ENCODE assay signal across 12 cellular contexts in the genomic region with DNA sequence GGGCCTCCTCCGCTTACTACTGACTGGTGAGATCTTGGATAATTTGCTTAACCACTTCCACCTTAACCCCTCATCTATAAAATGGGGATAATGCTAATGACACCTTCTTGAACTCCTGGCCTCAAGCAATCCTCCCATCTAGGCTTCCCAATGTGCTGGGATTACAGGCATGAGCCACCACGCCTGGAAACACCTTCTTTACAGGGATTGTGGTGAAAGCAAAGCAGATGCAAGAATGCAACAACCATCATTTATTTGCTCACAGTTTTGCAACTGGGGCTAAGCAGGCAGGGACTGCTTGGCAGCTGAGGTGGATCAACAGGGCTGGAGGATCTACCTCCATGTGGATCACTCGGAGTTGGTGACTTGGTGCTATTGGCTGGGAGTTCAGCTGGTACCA.
DNase-seq lines count a peak whose midpoint lies in the region; ATAC-seq, FAIRE-seq and TF ChIP-seq lines count a peak whose summit lies in the region.
"Had no signal": no experiment of that assay in that cellular context is flagged by ENCODE, and none has a peak within 500 bp of the region (broad histone marks: within the 10 kb centered on the region; RNA-seq: fewer than 3 reads in every experiment).

No MANE protein-coding gene starts in this region.

- DNase-seq in heart right ventricle = no peak
- DNase-seq in left ventricle myocardium superior = no peak
- DNase-seq in H1 (ENCODE audit: low read depth in 1 of 2, low spot score in 2 of 2) = no peak
- DNase-seq in neural progenitor cell (ENCODE audit: low spot score) = no peak
- no peak for DNase-seq in upper lobe of left lung
- no peak for DNase-seq in activated T-cell treated with anti-CD3 and anti-CD28 coated beads, Interleukin-2, amount 50 U/mL, for 72 hours
- DNase-seq in Ammon's horn (ENCODE audit: low spot score) = no peak
- DNase-seq in left colon = no peak
- DNase-seq: 8988T; activated naive CD4-positive, alpha-beta T cell treated with anti-CD3 and anti-CD28 coated beads for 36 hours; stimulated activated naive CD8-positive, alpha-beta T cell treated with anti-CD3 and anti-CD28 coated beads, Interleukin-15, Interleukin-2, amounts not matched to agents 100 U/mL and 50 U/mL, for 24 hours had no signal

- WGBS in heart right ventricle, 2 donors = 97% methylated on average over 3 of the region's 3 CpGs
- 100% methylated on average over 3 of the region's 3 CpGs; no CpG with 5 or more reads in 1 of the 2 experiments for WGBS in H1 (ENCODE audit: extremely low coverage in 1 of 2, insufficient coverage in 1 of 2, insufficient read length in 1 of 2, insufficient replicate concordance in 2 of 2, low coverage in 1 of 2, low lambda C conversion rate in 2 of 2, missing lambda C conversion rate in 1 of 2), 2 experiments
- WGBS in upper lobe of left lung, 2 donors = 93 to 100% methylated on average over 2 to 3 of the region's 3 CpGs

- no peaks in the 10 kb centered on the region for H3K23me2 ChIP-seq in H1 (ENCODE audit: low read depth, low read length)

- peak overlapping the region; percentile 63 for H3K27ac Mint-ChIP-seq in neural progenitor cell
- H3K27ac Mint-ChIP-seq in activated T-cell treated with anti-CD3 and anti-CD28 coated beads, Interleukin-2, amount 50 U/mL, for 72 hours = no peak overlapping the region
- H3K27ac Mint-ChIP-seq: activated naive CD4-positive, alpha-beta T cell treated with anti-CD3 and anti-CD28 coated beads for 36 hours had no signal

- H3K27me3 ChIP-seq in heart right ventricle (no peaks in the 10 kb centered on the region), H1 (replicated peaks in 1 of 4; ENCODE audit: control insufficient read depth in 3 of 4, extremely low read depth in 1 of 4, insufficient read depth in 3 of 4, low read length in 3 of 4) (no peaks in the 10 kb centered on the region), neural progenitor cell (no peaks in the 10 kb centered on the region), upper lobe of left lung (no peaks in the 10 kb centered on the region)

- peak overlapping the region; percentile 5; the same call in 1 of the 2 replicates for H3K18ac ChIP-seq in H1 (ENCODE audit: extremely low read depth, low read length)

- H3K4ac ChIP-seq in H1 (replicated peaks; ENCODE audit: insufficient read length, low read depth, low read length) = peak overlapping the region; percentile 50

- no peak overlapping the region for H3K14ac ChIP-seq in H1 (ENCODE audit: insufficient read length)

- H3K79me1 ChIP-seq in H1 (ENCODE audit: low read depth, low read length) = no peaks in the 10 kb centered on the region

- H3K4me1 Mint-ChIP-seq in neural progenitor cell = peaks cover 52% of the 10 kb centered on the region
- no peaks in the 10 kb centered on the region for H3K4me1 Mint-ChIP-seq in activated T-cell treated with anti-CD3 and anti-CD28 coated beads, Interleukin-2, amount 50 U/mL, for 72 hours (ENCODE audit: low read depth)

- no peaks in the 10 kb centered on the region for H3K9me3 Mint-ChIP-seq in neural progenitor cell
- H3K9me3 Mint-ChIP-seq in activated T-cell treated with anti-CD3 and anti-CD28 coated beads, Interleukin-2, amount 50 U/mL, for 72 hours = no peaks in the 10 kb centered on the region
- H3K9me3 Mint-ChIP-seq: activated naive CD4-positive, alpha-beta T cell treated with anti-CD3 and anti-CD28 coated beads for 36 hours had no signal

- ATAC-seq in heart right ventricle = no peak
- no peak for ATAC-seq in left ventricle myocardium superior
- ATAC-seq in upper lobe of left lung (ENCODE audit: low FRiP score in 2 of 2) = no peak
- no peak for ATAC-seq in activated T-cell treated with anti-CD3 and anti-CD28 coated beads, Interleukin-2, amount 50 U/mL, for 72 hours (replicated peaks in 1 of 2)
- ATAC-seq in left colon = no peak
- ATAC-seq: SK-N-SH treated with all-trans-retinoic acid at 6 μM for 48 hours; stimulated activated naive CD8-positive, alpha-beta T cell treated with anti-CD3 and anti-CD28 coated beads, Interleukin-15, Interleukin-2, amounts not matched to agents 100 U/mL and 50 U/mL, for 24 hours had no signal

- no peak overlapping the region; the same call in 1 of the 2 replicates for H2BK12ac ChIP-seq in H1 (ENCODE audit: low read depth, low read length)

- no peak overlapping the region for H4K5ac ChIP-seq in H1 (ENCODE audit: insufficient read length, low read depth, low read length)

- no peaks in the 10 kb centered on the region for H3K36me3 Mint-ChIP-seq in neural progenitor cell
- H3K36me3 Mint-ChIP-seq in activated T-cell treated with anti-CD3 and anti-CD28 coated beads, Interleukin-2, amount 50 U/mL, for 72 hours (ENCODE audit: insufficient read depth in 2 of 2) = no peaks in the 10 kb centered on the region

- H3K27me3 Mint-ChIP-seq in neural progenitor cell (ENCODE audit: insufficient read depth, low read depth) = peaks cover 13% of the 10 kb centered on the region
- peaks cover 17% of the 10 kb centered on the region for H3K27me3 Mint-ChIP-seq in activated T-cell treated with anti-CD3 and anti-CD28 coated beads, Interleukin-2, amount 50 U/mL, for 72 hours (ENCODE audit: low read depth)

- CTCF ChIA-PET in H1 (lab: Charles Lee; ENCODE audit: partially characterized antibody) = interaction anchor here (0.7 to 1.4 kb wide), 5 partner anchors 10 to 267 kb away, joined by 3 to 4 read pairs (median 3); no protein-coding TSS in a partner anchor

- H3K27ac ChIP-seq in heart right ventricle (peak overlapping the region; percentile 9 to 86 (median 71)), H1 (ENCODE audit: low read depth, low read length) (no peak overlapping the region), neural progenitor cell (no peak overlapping the region), upper lobe of left lung (peak overlapping the region; percentile 20 to 82 (median 62))

- H3K79me2 ChIP-seq in H1 (ENCODE audit: control insufficient read depth in 1 of 2, insufficient read depth in 2 of 2, low read length in 2 of 2) (no peaks in the 10 kb centered on the region), neural progenitor cell (ENCODE audit: low read depth) (no peaks in the 10 kb centered on the region)

- H2AFZ ChIP-seq in H1 (ENCODE audit: low read length) (no peak overlapping the region), neural progenitor cell (replicated peaks) (no peak overlapping the region)

- H3K4me2 ChIP-seq in H1 (ENCODE audit: insufficient read depth in 1 of 2, low read depth in 2 of 2, low read length in 2 of 2) = no peak overlapping the region
- no peak overlapping the region for H3K4me2 ChIP-seq in neural progenitor cell

- TF ChIP-seq CTCF in heart right ventricle (IDR thresholded peaks at IDR 0.05) = no peak
- TF ChIP-seq CTCF in H1 (IDR thresholded peaks at IDR 0.05; ENCODE audit: control extremely low read depth in 1 of 3, insufficient read depth in 1 of 3, low read depth in 1 of 3, low read length in 3 of 3) = no peak
- TF ChIP-seq CTCF in neural progenitor cell (IDR thresholded peaks at IDR 0.05) = no peak
- no peak for TF ChIP-seq CTCF in upper lobe of left lung (IDR thresholded peaks at IDR 0.05)

- peak overlapping the region; percentile 66; the same call in 1 of the 2 replicates for H2AK5ac ChIP-seq in H1 (ENCODE audit: low read depth, low read length)

- TF ChIP-seq POLR2A in H1 (IDR thresholded peaks at IDR 0.05; ENCODE audit: control extremely low read depth in 1 of 2, low read depth in 2 of 2, low read length in 2 of 2) (no peak), upper lobe of left lung (IDR thresholded peaks at IDR 0.05) (no peak)

- TF ChIP-seq RAD21 in H1 (IDR thresholded peaks at IDR 0.05 in 1 of 2, conservative IDR thresholded peaks at IDR 0.05 in 1 of 2; ENCODE audit: low read depth in 2 of 2, low read length in 2 of 2) = no peak

- peak overlapping the region; percentile 6; the same call in 1 of the 2 replicates for H2BK5ac ChIP-seq in H1 (ENCODE audit: low read depth, low read length)

- H4K91ac ChIP-seq in H1 (replicated peaks; ENCODE audit: insufficient read length, low read length) = peak overlapping the region; percentile 58

- H3K9me3 ChIP-seq in heart right ventricle = no peaks in the 10 kb centered on the region
- H3K9me3 ChIP-seq in H1 (ENCODE audit: insufficient read depth in 2 of 2, low read depth in 1 of 2, low read length in 1 of 2) = no peaks in the 10 kb centered on the region
- H3K9me3 ChIP-seq in neural progenitor cell (ENCODE audit: low read depth) = no peaks in the 10 kb centered on the region
- no peaks in the 10 kb centered on the region for H3K9me3 ChIP-seq in upper lobe of left lung

- peak overlapping the region; percentile 26 for H2BK120ac ChIP-seq in H1 (replicated peaks; ENCODE audit: low read depth, low read length)

- no peak overlapping the region; a peak in 1 of 7 replicates for H3K9ac ChIP-seq in H1 (replicated peaks in 1 of 4; ENCODE audit: extremely low read depth in 1 of 4, low read depth in 3 of 4, low read length in 3 of 4)
- no peak overlapping the region for H3K9ac ChIP-seq in neural progenitor cell

- intact Hi-C loops in heart right ventricle (cut with DNase I) (loop anchor here in 6 of 10 donors (5.0 to 10.0 kb wide), 7 partner anchors 66 to 206 kb away; a partner anchor contains a TSS), left ventricle myocardium superior (cut with micrococcal nuclease) (loop anchor here (5.0 kb wide), 1 partner anchor 269 kb away; no protein-coding TSS in a partner anchor), left colon (cut with DNase I, micrococcal nuclease) (no loop called here)

- no peak overlapping the region for H3K4me3 Mint-ChIP-seq in neural progenitor cell
- no peak overlapping the region for H3K4me3 Mint-ChIP-seq in activated T-cell treated with anti-CD3 and anti-CD28 coated beads, Interleukin-2, amount 50 U/mL, for 72 hours
- H3K4me3 Mint-ChIP-seq: activated naive CD4-positive, alpha-beta T cell treated with anti-CD3 and anti-CD28 coated beads for 36 hours had no signal

- H3K4me1 ChIP-seq in heart right ventricle (peaks cover 5 to 54% (median 37%) of the 10 kb centered on the region in 9 donors), H1 (replicated peaks in 1 of 4; ENCODE audit: control insufficient read depth in 3 of 4, insufficient read depth in 4 of 4, low read length in 3 of 4) (peaks cover 4 to 17% (median 12%) of the 10 kb centered on the region in 4 experiments), neural progenitor cell (peaks cover 35% of the 10 kb centered on the region), upper lobe of left lung (peaks cover 11 to 33% (median 25%) of the 10 kb centered on the region in 4 donors)

- H3K4me3 ChIP-seq in heart right ventricle = no peak overlapping the region
- H3K4me3 ChIP-seq in H1 (ENCODE audit: extremely low read depth in 1 of 4, insufficient read depth in 2 of 4, low read depth in 3 of 4, low read length in 4 of 4) = no peak overlapping the region
- H3K4me3 ChIP-seq in neural progenitor cell = no peak overlapping the region
- H3K4me3 ChIP-seq in upper lobe of left lung = no peak overlapping the region

- H2BK20ac ChIP-seq in H1 (ENCODE audit: low read length) = no peak overlapping the region; the same call in 1 of the 2 replicates

- H3K56ac ChIP-seq in H1 (replicated peaks; ENCODE audit: insufficient read length, low read depth, low read length) = no peak overlapping the region

- POLR2A ChIA-PET in H1 (lab: Charles Lee; ENCODE audit: partially characterized antibody) = interaction anchor here (0.8 to 5.8 kb wide), 6 partner anchors 75 to 108 kb away, joined by 3 to 32 read pairs (median 5); a partner anchor contains a TSS

- H3K23ac ChIP-seq in H1 (ENCODE audit: insufficient read length) = no peak overlapping the region

- TF ChIP-seq EP300 in H1 (IDR thresholded peaks at IDR 0.05; ENCODE audit: borderline replicate concordance in 1 of 2, low read depth in 2 of 2, low read length in 2 of 2) (no peak), upper lobe of left lung (IDR thresholded peaks at IDR 0.05) (no peak)

- no peak overlapping the region; the same call in 1 of the 2 replicates for H4K8ac ChIP-seq in H1 (ENCODE audit: extremely low read depth, insufficient read depth, low read length)

- H4K20me1 ChIP-seq in H1 (replicated peaks in 1 of 2; ENCODE audit: control insufficient read depth in 1 of 2, insufficient read depth in 2 of 2, low read length in 2 of 2) (no peaks in the 10 kb centered on the region), neural progenitor cell (ENCODE audit: low read depth) (no peaks in the 10 kb centered on the region)

- peak overlapping the region; percentile 62 for H2BK15ac ChIP-seq in H1 (ENCODE audit: low read length)

- H3F3A ChIP-seq in neural progenitor cell (ENCODE audit: low read depth) = peaks cover 11% of the 10 kb centered on the region

- no peak for FAIRE-seq in H1 (lab: Jason Lieb, UNC)

- no peaks in the 10 kb centered on the region for H3K36me3 ChIP-seq in heart right ventricle
- no peaks in the 10 kb centered on the region for H3K36me3 ChIP-seq in H1 (ENCODE audit: control insufficient read depth in 2 of 4, insufficient read depth in 4 of 4, low read length in 3 of 4)
- no peaks in the 10 kb centered on the region for H3K36me3 ChIP-seq in neural progenitor cell
- no peaks in the 10 kb centered on the region for H3K36me3 ChIP-seq in upper lobe of left lung

Comparison
In these comparisons a context has a peak if more than half of its experiments do, and no peak if none do; other contexts are left out.
1. H3K27ac ChIP-seq: peak in heart right ventricle (10 of 10) and upper lobe of left lung (4 of 4); none in H1 (single experiment) and neural progenitor cell (single experiment).
2. intact Hi-C loops: an anchor here in heart right ventricle (5.0 to 10.0 kb wide) and left ventricle myocardium superior (5.0 kb wide); none called in left colon.